8 cellular contexts compared by ENCODE assay signal in genomic region chr1:237562247-237562823, GRCh38.
DNase-seq lines count a peak whose midpoint lies in the region; ATAC-seq and TF ChIP-seq lines count a peak whose summit lies in the region.

No MANE protein-coding gene starts in this region.

- H3K36me3 ChIP-seq in prostate gland: no peaks in the 10 kb centered on the region

- TF ChIP-seq POLR2A in prostate gland (IDR thresholded peaks at IDR 0.05): no peak

- DNase-seq in AG09319 (ENCODE audit: extremely low read depth, low read depth) (peak; percentile 11), GM13976 (ENCODE audit: low spot score) (peak; percentile 32), NCI-H1105 (lab: John Stamatoyannopoulos, UW) (peak; percentile 37), fibroblast of gingiva (ENCODE audit: low read depth) (peak; percentile 35), prostate gland (ENCODE audit: low spot score) (peak; percentile 7), posterior vena cava (ENCODE audit: low spot score) (no peak)

- TF ChIP-seq CTCF in AG09319 (IDR thresholded peaks at IDR 0.05; ENCODE audit: low read depth, low read length) (peak; percentile 48), GM13976 (IDR thresholded peaks at IDR 0.05; ENCODE audit: borderline replicate concordance, control extremely low read depth, extremely low read depth, insufficient read depth, missing control alignments) (peak; percentile 37), prostate gland (IDR thresholded peaks at IDR 0.05) (peak; percentile 42 to 51 (median 45))

- no peak overlapping the region for H3K4me3 ChIP-seq in prostate gland

- intact Hi-C loops in prostate gland (cut with DNase I): loop anchor here (10.0 kb wide), 1 partner anchor 958 kb away; the partner anchor contains the start of gene HEATR1
- intact Hi-C loops in posterior vena cava (cut with DNase I): no loop called here

- in situ Hi-C loops in GM13976 (cut with MboI; ENCODE audit: low sequenced_read_pairs, unreplicated experiment): no loop called here

- no peaks in the 10 kb centered on the region for H3K27me3 ChIP-seq in prostate gland (replicated peaks; ENCODE audit: insufficient read depth)

- no peaks in the 10 kb centered on the region for H3K4me1 ChIP-seq in prostate gland (replicated peaks)

- no peak overlapping the region for H3K27ac ChIP-seq in prostate gland

- 66% methylated on average over 4 of the region's 4 CpGs for WGBS in prostate gland

- no peaks in the 10 kb centered on the region for H3K9me3 ChIP-seq in prostate gland

- ATAC-seq in HG02852 (IDR thresholded peaks at IDR 0.05; ENCODE audit: unreplicated experiment) (peak; percentile 80), SK-N-SH treated with all-trans-retinoic acid at 6 μM for 48 hours (peak; percentile 94)

TF ChIP-seq in SK-N-SH treated with all-trans-retinoic acid at 6 μM for 48 hours, 23 proteins besides CTCF, POLR2A, EP300 and RAD21:
- TF ChIP-seq CSDC2 (CRISPR knock-in tag; IDR thresholded peaks at IDR 0.05): no peak
- TF ChIP-seq ZFP30 (CRISPR knock-in tag; IDR thresholded peaks at IDR 0.05): no peak
- no peak for TF ChIP-seq ZNF8 (CRISPR knock-in tag; IDR thresholded peaks at IDR 0.05)
- TF ChIP-seq PPARA (CRISPR knock-in tag; IDR thresholded peaks at IDR 0.05; ENCODE audit: borderline replicate concordance): no peak
- no peak for TF ChIP-seq ZNF70 (CRISPR knock-in tag; IDR thresholded peaks at IDR 0.05)
- no peak for TF ChIP-seq ESRRG (CRISPR knock-in tag; IDR thresholded peaks at IDR 0.05)
